ENCODE assay signal across 1 cellular context in genomic region chr4:54064317-54065275, GRCh38.
A peak's percentile ranks its signal among the peaks of the same experiment; 100 is the strongest.
TF ChIP-seq lines count a peak whose summit lies in the region.

Gene CHIC2 (minus strand): TSS chr4:54064605. CDS start chr4:54064300, 305 bp downstream.

TF ChIP-seq in HepG2, 621 proteins besides CTCF, POLR2A, EP300 and RAD21 (continued from another document and continues in another):
- TF ChIP-seq, protein P1, sequence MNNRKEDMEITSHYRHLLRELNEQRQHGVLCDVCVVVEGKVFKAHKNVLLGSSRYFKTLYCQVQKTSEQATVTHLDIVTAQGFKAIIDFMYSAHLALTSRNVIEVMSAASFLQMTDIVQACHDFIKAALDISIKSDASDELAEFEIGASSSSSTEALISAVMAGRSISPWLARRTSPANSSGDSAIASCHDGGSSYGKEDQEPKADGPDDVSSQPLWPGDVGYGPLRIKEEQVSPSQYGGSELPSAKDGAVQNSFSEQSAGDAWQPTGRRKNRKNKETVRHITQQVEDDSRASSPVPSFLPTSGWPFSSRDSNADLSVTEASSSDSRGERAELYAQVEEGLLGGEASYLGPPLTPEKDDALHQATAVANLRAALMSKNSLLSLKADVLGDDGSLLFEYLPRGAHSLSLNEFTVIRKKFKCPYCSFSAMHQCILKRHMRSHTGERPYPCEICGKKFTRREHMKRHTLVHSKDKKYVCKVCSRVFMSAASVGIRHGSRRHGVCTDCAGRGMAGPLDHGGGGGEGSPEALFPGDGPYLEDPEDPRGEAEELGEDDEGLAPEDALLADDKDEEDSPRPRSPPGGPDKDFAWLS (CRISPR knock-in tag; IDR thresholded peaks at IDR 0.05; ENCODE audit: borderline replicate concordance), result no peak
- TF ChIP-seq POLR2G (IDR thresholded peaks at IDR 0.05; ENCODE audit: low read depth, low read length) (peak; percentile 79), AGO1 (IDR thresholded peaks at IDR 0.05; ENCODE audit: low read depth, low read length, poor library complexity, severe bottlenecking) (no peak), RFX1 (IDR thresholded peaks at IDR 0.05) (peak; percentile 70), NFE2L2 (IDR thresholded peaks at IDR 0.05; ENCODE audit: low read length) (no peak), NFIC (IDR thresholded peaks at IDR 0.05; ENCODE audit: low read length) (no peak), GATA4 (IDR thresholded peaks at IDR 0.05; ENCODE audit: borderline replicate concordance, low read depth) (no peak), SAP130 (CRISPR knock-in tag; IDR thresholded peaks at IDR 0.05; ENCODE audit: low read depth) (peak; percentile 88), CERS6 (CRISPR knock-in tag; IDR thresholded peaks at IDR 0.05) (no peak), ESRRA (CRISPR knock-in tag; IDR thresholded peaks at IDR 0.05; ENCODE audit: low read depth) (0 out of 2 replicates have a peak, but pooled peaks have one; percentile 44), ZNF292 (CRISPR knock-in tag; IDR thresholded peaks at IDR 0.05; ENCODE audit: borderline replicate concordance, low read depth) (peak; percentile 32; the same call in 1 of the 2 replicates), KLF9 (CRISPR knock-in tag; IDR thresholded peaks at IDR 0.05; ENCODE audit: low read depth) (no peak), HHEX (CRISPR knock-in tag; IDR thresholded peaks at IDR 0.05) (no peak), ERF (CRISPR knock-in tag; IDR thresholded peaks at IDR 0.05) (peak; percentile 83), ZNF232 (CRISPR knock-in tag; IDR thresholded peaks at IDR 0.05; ENCODE audit: borderline replicate concordance) (0 out of 2 replicates have a peak, but pooled peaks have one; percentile 35), ZBTB14 (CRISPR knock-in tag; IDR thresholded peaks at IDR 0.05) (peak; percentile 96), JUNB (CRISPR knock-in tag; IDR thresholded peaks at IDR 0.05; ENCODE audit: borderline replicate concordance) (no peak), ELF1 (CRISPR knock-in tag; IDR thresholded peaks at IDR 0.05) (peak; percentile 24; the same call in 1 of the 2 replicates), PHF8 (CRISPR knock-in tag; IDR thresholded peaks at IDR 0.05) (peak; percentile 87), ELF3 (CRISPR knock-in tag; IDR thresholded peaks at IDR 0.05) (peak; percentile 80), TEAD3 (CRISPR knock-in tag; optimal IDR thresholded peaks at IDR 0.05; ENCODE audit: borderline replicate concordance) (no peak), ARID5B (CRISPR knock-in tag; IDR thresholded peaks at IDR 0.05) (peak; percentile 62), SAFB2 (CRISPR knock-in tag; IDR thresholded peaks at IDR 0.05; ENCODE audit: borderline replicate concordance, low read depth) (peak; percentile 88), ZNF614 (CRISPR knock-in tag; IDR thresholded peaks at IDR 0.05; ENCODE audit: borderline replicate concordance) (peak; percentile 66; the same call in 1 of the 2 replicates), ETV5 (CRISPR knock-in tag; IDR thresholded peaks at IDR 0.05; ENCODE audit: borderline replicate concordance) (peak; percentile 78), MAFF (IDR thresholded peaks at IDR 0.05; ENCODE audit: low read depth, low read length) (no peak), DMAP1 (CRISPR knock-in tag; IDR thresholded peaks at IDR 0.05) (no peak), ZNF619 (CRISPR knock-in tag; IDR thresholded peaks at IDR 0.05) (no peak), CENPX (CRISPR knock-in tag; IDR thresholded peaks at IDR 0.05) (no peak), ZKSCAN1 (IDR thresholded peaks at IDR 0.05; ENCODE audit: low read length) (no peak), KDM3A (CRISPR knock-in tag; IDR thresholded peaks at IDR 0.05; ENCODE audit: low read depth) (no peak), IKZF1 (IDR thresholded peaks at IDR 0.05) (no peak), YEATS2 (CRISPR knock-in tag; IDR thresholded peaks at IDR 0.05; ENCODE audit: borderline replicate concordance) (peak; percentile 68; the same call in 1 of the 2 replicates), RXRB (CRISPR knock-in tag; IDR thresholded peaks at IDR 0.05; ENCODE audit: borderline replicate concordance) (peak; percentile 22; the same call in 1 of the 2 replicates), GFI1 (CRISPR knock-in tag; IDR thresholded peaks at IDR 0.05; ENCODE audit: borderline replicate concordance) (0 out of 2 replicates have a peak, but pooled peaks have one; percentile 24), ZNF567 (CRISPR knock-in tag; IDR thresholded peaks at IDR 0.05; ENCODE audit: borderline replicate concordance) (0 out of 2 replicates have a peak, but pooled peaks have one; percentile 46), ZSCAN12 (CRISPR knock-in tag; IDR thresholded peaks at IDR 0.05) (peak; percentile 59; the same call in 1 of the 2 replicates), HNF4A (CRISPR knock-in tag; IDR thresholded peaks at IDR 0.05) (no peak), REPIN1 (CRISPR knock-in tag; IDR thresholded peaks at IDR 0.05; ENCODE audit: borderline replicate concordance, low read depth) (peak; percentile 83), GLI4 (CRISPR knock-in tag; IDR thresholded peaks at IDR 0.05; ENCODE audit: borderline replicate concordance) (no peak), RNF2 (conservative IDR thresholded peaks at IDR 0.05; ENCODE audit: low read depth) (no peak), CBX5 (CRISPR knock-in tag; IDR thresholded peaks at IDR 0.05; ENCODE audit: borderline replicate concordance) (0 out of 2 replicates have a peak, but pooled peaks have one; percentile 20), IRF9 (CRISPR knock-in tag; IDR thresholded peaks at IDR 0.05; ENCODE audit: borderline replicate concordance) (peak; percentile 44; the same call in 1 of the 2 replicates), HES4 (CRISPR knock-in tag; IDR thresholded peaks at IDR 0.05; ENCODE audit: borderline replicate concordance) (0 out of 2 replicates have a peak, but pooled peaks have one; percentile 4), POLR2AphosphoS2 (IDR thresholded peaks at IDR 0.05; ENCODE audit: low read depth, low read length) (no peak), ZNF580 (CRISPR knock-in tag; IDR thresholded peaks at IDR 0.05; ENCODE audit: borderline replicate concordance, low read depth) (0 out of 2 replicates have a peak, but pooled peaks have one; percentile 32), ZFP36L1 (CRISPR knock-in tag; IDR thresholded peaks at IDR 0.05) (0 out of 2 replicates have a peak, but pooled peaks have one; percentile 35), ZNF136 (CRISPR knock-in tag; IDR thresholded peaks at IDR 0.05; ENCODE audit: low read depth) (no peak)
- TF ChIP-seq, protein P2, sequence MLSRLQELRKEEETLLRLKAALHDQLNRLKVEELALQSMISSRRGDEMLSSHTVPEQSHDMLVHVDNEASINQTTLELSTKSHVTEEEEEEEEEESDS (CRISPR knock-in tag; IDR thresholded peaks at IDR 0.05; ENCODE audit: borderline replicate concordance), result no peak
- TF ChIP-seq, protein P3, sequence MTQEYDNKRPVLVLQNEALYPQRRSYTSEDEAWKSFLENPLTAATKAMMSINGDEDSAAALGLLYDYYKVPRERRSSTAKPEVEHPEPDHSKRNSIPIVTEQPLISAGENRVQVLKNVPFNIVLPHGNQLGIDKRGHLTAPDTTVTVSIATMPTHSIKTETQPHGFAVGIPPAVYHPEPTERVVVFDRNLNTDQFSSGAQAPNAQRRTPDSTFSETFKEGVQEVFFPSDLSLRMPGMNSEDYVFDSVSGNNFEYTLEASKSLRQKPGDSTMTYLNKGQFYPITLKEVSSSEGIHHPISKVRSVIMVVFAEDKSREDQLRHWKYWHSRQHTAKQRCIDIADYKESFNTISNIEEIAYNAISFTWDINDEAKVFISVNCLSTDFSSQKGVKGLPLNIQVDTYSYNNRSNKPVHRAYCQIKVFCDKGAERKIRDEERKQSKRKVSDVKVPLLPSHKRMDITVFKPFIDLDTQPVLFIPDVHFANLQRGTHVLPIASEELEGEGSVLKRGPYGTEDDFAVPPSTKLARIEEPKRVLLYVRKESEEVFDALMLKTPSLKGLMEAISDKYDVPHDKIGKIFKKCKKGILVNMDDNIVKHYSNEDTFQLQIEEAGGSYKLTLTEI (CRISPR knock-in tag; conservative IDR thresholded peaks at IDR 0.05), result no peak
- TF ChIP-seq, protein P4, sequence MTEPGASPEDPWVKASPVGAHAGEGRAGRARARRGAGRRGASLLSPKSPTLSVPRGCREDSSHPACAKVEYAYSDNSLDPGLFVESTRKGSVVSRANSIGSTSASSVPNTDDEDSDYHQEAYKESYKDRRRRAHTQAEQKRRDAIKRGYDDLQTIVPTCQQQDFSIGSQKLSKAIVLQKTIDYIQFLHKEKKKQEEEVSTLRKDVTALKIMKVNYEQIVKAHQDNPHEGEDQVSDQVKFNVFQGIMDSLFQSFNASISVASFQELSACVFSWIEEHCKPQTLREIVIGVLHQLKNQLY (CRISPR knock-in tag; IDR thresholded peaks at IDR 0.05), result 0 out of 2 replicates have a peak, but pooled peaks have one; percentile 14
- TF ChIP-seq, protein P5, sequence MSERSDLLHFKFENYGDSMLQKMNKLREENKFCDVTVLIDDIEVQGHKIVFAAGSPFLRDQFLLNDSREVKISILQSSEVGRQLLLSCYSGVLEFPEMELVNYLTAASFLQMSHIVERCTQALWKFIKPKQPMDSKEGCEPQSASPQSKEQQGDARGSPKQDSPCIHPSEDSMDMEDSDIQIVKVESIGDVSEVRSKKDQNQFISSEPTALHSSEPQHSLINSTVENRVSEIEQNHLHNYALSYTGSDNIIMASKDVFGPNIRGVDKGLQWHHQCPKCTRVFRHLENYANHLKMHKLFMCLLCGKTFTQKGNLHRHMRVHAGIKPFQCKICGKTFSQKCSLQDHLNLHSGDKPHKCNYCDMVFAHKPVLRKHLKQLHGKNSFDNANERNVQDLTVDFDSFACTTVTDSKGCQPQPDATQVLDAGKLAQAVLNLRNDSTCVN (CRISPR knock-in tag; IDR thresholded peaks at IDR 0.05; ENCODE audit: borderline replicate concordance), result peak; percentile 38; the same call in 1 of the 2 replicates
